ENCODE assay signal across 24 cellular contexts in the genomic region with DNA sequence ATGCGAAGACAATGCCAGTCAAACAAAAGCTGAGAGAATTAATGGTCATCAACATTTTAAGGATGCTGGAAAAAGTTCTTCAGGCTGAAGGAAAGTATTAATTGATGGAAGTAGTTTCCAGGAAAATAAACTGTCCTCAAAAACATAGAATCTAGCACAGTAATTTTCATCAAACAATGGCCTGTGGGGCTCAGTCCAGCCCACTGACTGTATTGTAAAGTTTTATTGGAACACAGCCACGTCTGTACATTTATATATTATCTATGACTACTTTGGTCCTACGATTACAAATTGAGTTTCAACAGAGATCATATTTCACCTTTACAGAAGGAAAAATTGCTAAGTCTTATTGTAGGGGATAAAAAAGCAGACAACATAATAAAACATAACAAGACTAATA.
"Had no signal": no experiment of that assay in that cellular context is flagged by ENCODE, and none has a peak within 500 bp of the region (broad histone marks: within the 10 kb centered on the region; RNA-seq: fewer than 3 reads in every experiment).

No MANE protein-coding gene starts in this region.

- ATAC-seq: esophagus mucosa; gastrocnemius medialis; left ventricle myocardium superior; lower lobe of right lung; naive thymus-derived CD8-positive, alpha-beta T cell; psoas muscle; right cardiac atrium; stimulated activated effector memory CD8-positive, alpha-beta T cell treated with anti-CD3 and anti-CD28 coated beads, Interleukin-12 subunit alpha, Interleukin-12 subunit beta, amount 100 ng/mL, for 72 hours; upper lobe of right lung had no signal

- H3K27me3 ChIP-seq: gastrocnemius medialis, sigmoid colon, stomach, testis, tibial artery, uterus had no signal

- FAIRE-seq: keratinocyte had no signal

- H3K4me3 ChIP-seq: gastrocnemius medialis, lower lobe of right lung, psoas muscle, sigmoid colon, stomach, testis, tibial artery, upper lobe of right lung, uterus had no signal

- DNase-seq: cortex of kidney; effector CD4-positive, alpha-beta T cell; foreskin fibroblast; gastrocnemius medialis; head of caudate nucleus; left ventricle myocardium superior; lower lobe of right lung; naive thymus-derived CD8-positive, alpha-beta T cell; psoas muscle; right cardiac atrium; sigmoid colon; stimulated activated CD4-positive, alpha-beta T cell treated with anti-CD3 and anti-CD28 coated beads, Interleukin-2, amount 100 ng/mL, for 24 hours; stimulated activated CD4-positive, alpha-beta T cell treated with anti-CD3 and anti-CD28 coated beads, Interleukin-4, amount 100 ng/mL, for 24 hours; stimulated activated naive CD4-positive, alpha-beta T cell treated with Interleukin-2 at 50 U/mL for 16 hours; stomach; testis; tibial artery; upper lobe of right lung; uterus had no signal

- H3K27ac ChIP-seq: epithelial cell of prostate, gastrocnemius medialis, lower lobe of right lung, parathyroid adenoma, psoas muscle, sigmoid colon, stomach, testis, tibial artery, upper lobe of right lung, uterus had no signal
